ENCODE assay signal across 1 cellular context in the genomic region with DNA sequence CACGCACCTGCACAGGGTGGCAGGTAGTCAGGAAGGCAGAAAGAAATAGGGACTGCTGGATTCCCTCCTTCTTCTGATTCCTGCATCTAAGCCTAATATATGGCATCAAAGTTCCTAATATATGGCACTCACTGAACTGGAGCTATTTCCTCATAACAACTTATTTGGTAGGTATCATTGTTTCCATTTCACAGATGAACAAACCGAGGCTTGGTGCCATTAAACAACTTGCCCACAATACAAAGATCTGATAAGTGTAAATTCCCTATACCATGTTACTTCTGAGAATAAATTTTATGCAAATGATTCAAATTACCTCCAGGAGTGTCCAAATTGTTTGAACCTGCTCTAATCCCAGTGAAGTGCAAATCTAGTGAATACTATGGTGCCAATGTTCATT.
TF ChIP-seq lines count a peak whose summit lies in the region.

No MANE protein-coding gene starts in this region.

TF ChIP-seq in K562, 482 proteins besides CTCF, POLR2A, EP300 and RAD21 (continued from another document):
- TF ChIP-seq, protein P1, sequence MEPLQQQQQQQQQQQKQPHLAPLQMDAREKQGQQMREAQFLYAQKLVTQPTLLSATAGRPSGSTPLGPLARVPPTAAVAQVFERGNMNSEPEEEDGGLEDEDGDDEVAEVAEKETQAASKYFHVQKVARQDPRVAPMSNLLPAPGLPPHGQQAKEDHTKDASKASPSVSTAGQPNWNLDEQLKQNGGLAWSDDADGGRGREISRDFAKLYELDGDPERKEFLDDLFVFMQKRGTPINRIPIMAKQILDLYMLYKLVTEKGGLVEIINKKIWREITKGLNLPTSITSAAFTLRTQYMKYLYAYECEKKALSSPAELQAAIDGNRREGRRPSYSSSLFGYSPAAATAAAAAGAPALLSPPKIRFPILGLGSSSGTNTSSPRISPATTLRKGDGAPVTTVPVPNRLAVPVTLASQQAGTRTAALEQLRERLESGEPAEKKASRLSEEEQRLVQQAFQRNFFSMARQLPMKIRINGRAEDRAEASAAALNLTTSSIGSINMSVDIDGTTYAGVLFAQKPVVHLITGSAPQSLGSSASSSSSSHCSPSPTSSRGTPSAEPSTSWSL (CRISPR knock-in tag; IDR thresholded peaks at IDR 0.05; ENCODE audit: borderline replicate concordance) = no peak
- 0 out of 2 replicates have a peak, but pooled peaks have one; percentile 33 for TF ChIP-seq ADNP (tag; IDR thresholded peaks at IDR 0.05)
- TF ChIP-seq BCOR (IDR thresholded peaks at IDR 0.05) = peak; percentile 56; the same call in 1 of the 2 replicates
- TF ChIP-seq, protein P2, sequence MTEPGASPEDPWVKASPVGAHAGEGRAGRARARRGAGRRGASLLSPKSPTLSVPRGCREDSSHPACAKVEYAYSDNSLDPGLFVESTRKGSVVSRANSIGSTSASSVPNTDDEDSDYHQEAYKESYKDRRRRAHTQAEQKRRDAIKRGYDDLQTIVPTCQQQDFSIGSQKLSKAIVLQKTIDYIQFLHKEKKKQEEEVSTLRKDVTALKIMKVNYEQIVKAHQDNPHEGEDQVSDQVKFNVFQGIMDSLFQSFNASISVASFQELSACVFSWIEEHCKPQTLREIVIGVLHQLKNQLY (CRISPR knock-in tag; conservative IDR thresholded peaks at IDR 0.05) = no peak
